In genomic region chr1:39107891-39108290, GRCh38 we compare ENCODE assay signal across 11 cellular contexts.
DNase-seq lines count a peak whose midpoint lies in the region; ATAC-seq and TF ChIP-seq lines count a peak whose summit lies in the region.
"Had no signal": no experiment of that assay in that cellular context is flagged by ENCODE, and none has a peak within 500 bp of the region (broad histone marks: within the 10 kb centered on the region; RNA-seq: fewer than 3 reads in every experiment).

No MANE protein-coding gene starts in this region.

- no peak overlapping the region for H3K23ac ChIP-seq in mesendoderm (ENCODE audit: low read length)

- H3K18ac ChIP-seq in mesendoderm (ENCODE audit: low read length), result no peak overlapping the region

- H3K9ac ChIP-seq in mesendoderm (ENCODE audit: low read length), result peak overlapping the region; percentile 84

- intact Hi-C loops in heart left ventricle (cut with DNase I) (loop anchor here in 5 of 10 donors (2.0 to 10.0 kb wide), 5 partner anchors 19 to 427 kb away; no protein-coding TSS in a partner anchor), left cardiac atrium (cut with DNase I) (loop anchor here in 1 of 2 donors (10.0 kb wide), 1 partner anchor 147 kb away; no protein-coding TSS in a partner anchor), dorsolateral prefrontal cortex (cut with DNase I) (loop anchor here (1.0 to 10.0 kb wide), 3 partner anchors 25 to 547 kb away; no protein-coding TSS in a partner anchor), aorta (cut with DNase I) (loop anchor here (5.0 to 10.0 kb wide), 5 partner anchors 64 to 307 kb away; no protein-coding TSS in a partner anchor)

- peak overlapping the region; percentile 89 for H3K4me2 ChIP-seq in mesendoderm (ENCODE audit: low read length)

- H3K36me3 ChIP-seq in heart left ventricle, result no peaks in the 10 kb centered on the region
- no peaks in the 10 kb centered on the region for H3K36me3 ChIP-seq in mesendoderm (ENCODE audit: control insufficient read depth, insufficient read depth, low read length)
- no peaks in the 10 kb centered on the region for H3K36me3 ChIP-seq in aorta (ENCODE audit: control insufficient read depth in 1 of 2, insufficient read depth in 2 of 2, low read length in 1 of 2)

- peak overlapping the region; percentile 75 for H3K56ac ChIP-seq in mesendoderm (ENCODE audit: low read length)

- TF ChIP-seq POLR2A in heart left ventricle (IDR thresholded peaks at IDR 0.05), result no peak

- H3K4me3 ChIP-seq in heart left ventricle (peak overlapping the region in 8 of 12 donors; percentile 56 to 98 (median 92)), dorsolateral prefrontal cortex (peak overlapping the region in 49 of 59 donors; percentile 2 to 95 (median 80)), mesendoderm (ENCODE audit: low read length) (no peak overlapping the region), aorta (ENCODE audit: low read length in 2 of 2) (no peak overlapping the region)

- no peak overlapping the region for H2AK5ac ChIP-seq in mesendoderm (ENCODE audit: low read length)

- H4K5ac ChIP-seq in mesendoderm (ENCODE audit: low read length), result no peak overlapping the region

- H2BK120ac ChIP-seq in mesendoderm (ENCODE audit: low read depth, low read length), result no peak overlapping the region

- H3K9me3 ChIP-seq in heart left ventricle, result no peaks in the 10 kb centered on the region
- no peaks in the 10 kb centered on the region for H3K9me3 ChIP-seq in aorta (ENCODE audit: control insufficient read depth, low read length)

- peak overlapping the region in 11 of 12 donors; percentile 90 to 97 (median 95) for H3K27ac ChIP-seq in heart left ventricle
- peak overlapping the region in 57 of 59 donors; percentile 17 to 98 (median 94) for H3K27ac ChIP-seq in dorsolateral prefrontal cortex
- H3K27ac ChIP-seq in mesendoderm (ENCODE audit: low read depth, low read length), result no peak overlapping the region
- peak overlapping the region; percentile 88 to 90 for H3K27ac ChIP-seq in aorta (ENCODE audit: low read depth in 1 of 2, low read length in 2 of 2)

- no peak overlapping the region for H4K8ac ChIP-seq in mesendoderm (ENCODE audit: low read depth, low read length)

- H3K79me2 ChIP-seq in mesendoderm (ENCODE audit: control insufficient read depth, insufficient read depth, low read length), result peaks cover 50% of the 10 kb centered on the region

- H3K4me1 ChIP-seq in heart left ventricle (peaks cover 0 to 74% (median 46%) of the 10 kb centered on the region in 12 donors), mesendoderm (ENCODE audit: control insufficient read depth, low read depth, low read length) (peaks cover 30% of the 10 kb centered on the region), aorta (ENCODE audit: control insufficient read depth in 1 of 2, insufficient read depth in 2 of 2, low read length in 2 of 2) (peaks cover 5% of the 10 kb centered on the region in 2 donors)

- H3K27me3 ChIP-seq in heart left ventricle, result no peaks in the 10 kb centered on the region
- no peaks in the 10 kb centered on the region for H3K27me3 ChIP-seq in dorsolateral prefrontal cortex
- no peaks in the 10 kb centered on the region for H3K27me3 ChIP-seq in mesendoderm (ENCODE audit: insufficient read depth, low read length, poor library complexity)
- no peaks in the 10 kb centered on the region for H3K27me3 ChIP-seq in aorta (ENCODE audit: control insufficient read depth in 1 of 2, insufficient read depth in 2 of 2, low read length in 1 of 2)

- H3K79me1 ChIP-seq in mesendoderm (ENCODE audit: low read length), result peaks cover 9% of the 10 kb centered on the region

- TF ChIP-seq CTCF in heart left ventricle (IDR thresholded peaks at IDR 0.05) (no peak), dorsolateral prefrontal cortex (IDR thresholded peaks at IDR 0.05 in 54 of 56, conservative IDR thresholded peaks at IDR 0.05 in 2 of 56; ENCODE audit: low read depth in 1 of 56, partially characterized antibody in 56 of 56) (no peak)

- no peak for ATAC-seq in heart left ventricle
- no peak for ATAC-seq in left cardiac atrium
- no peak for ATAC-seq in aorta (ENCODE audit: low FRiP score)
- no peak for ATAC-seq in GM18867 (IDR thresholded peaks at IDR 0.05; ENCODE audit: unreplicated experiment)
- no peak for ATAC-seq in HG02884 (IDR thresholded peaks at IDR 0.05; ENCODE audit: unreplicated experiment)

- DNase-seq in heart left ventricle (no peak), left cardiac atrium (no peak), dorsolateral prefrontal cortex (no peak), mesendoderm (no peak), aorta (no peak), superior temporal gyrus (ENCODE audit: extremely low spot score) (no peak)
- DNase-seq: activated T-cell treated with anti-CD3 and anti-CD28 coated beads, Interleukin-2, amount 50 U/mL, for 24 hours; RPMI8226; stimulated activated CD4-positive, alpha-beta T cell treated with anti-CD3 and anti-CD28 coated beads, Interleukin-4, amount 100 ng/mL, for 1 hour had no signal

- no peak overlapping the region for H3K4ac ChIP-seq in mesendoderm (ENCODE audit: low read depth, low read length)

- no peak overlapping the region for H2BK5ac ChIP-seq in mesendoderm (ENCODE audit: low read length)

- no peak overlapping the region for H2BK15ac ChIP-seq in mesendoderm (replicated peaks; ENCODE audit: low read depth)

Comparison
In these comparisons a context has a peak if more than half of its experiments do, and no peak if none do; other contexts are left out.
1. H3K4me3 ChIP-seq: peak in heart left ventricle (8 of 12) and dorsolateral prefrontal cortex (49 of 59); none in mesendoderm (single experiment) and aorta (0 of 2).